ENCODE assay signal across 10 cellular contexts in the genomic region with DNA sequence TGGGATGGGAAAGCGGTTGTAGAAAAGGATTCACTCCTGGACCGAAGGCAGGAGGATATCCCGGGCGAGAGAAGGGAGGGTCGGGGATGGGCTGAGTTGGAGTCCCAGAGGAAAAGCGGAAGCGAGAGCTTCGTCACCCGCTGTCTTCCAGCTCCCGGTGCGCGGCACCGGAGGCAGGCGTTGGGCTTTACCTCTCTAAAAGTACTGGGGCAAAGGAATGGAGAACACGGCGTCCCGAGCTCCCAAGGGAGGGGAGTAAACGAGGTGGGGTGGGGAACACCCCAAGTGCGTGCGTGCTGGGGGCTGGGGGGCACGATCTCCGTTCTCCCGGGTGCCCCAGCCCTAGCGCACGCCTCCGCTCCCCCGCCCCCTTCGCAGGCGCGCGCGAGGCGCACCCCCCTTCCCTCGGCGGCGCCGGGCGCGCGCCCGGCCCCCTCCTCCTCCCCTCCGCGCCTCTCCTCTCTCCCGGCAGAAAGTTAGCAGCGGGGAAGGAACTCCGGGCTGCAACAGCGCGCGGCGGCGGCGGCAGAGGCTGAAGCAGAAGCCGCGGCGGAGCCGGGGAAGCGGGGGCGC. TPM values are rescaled to one million over a fixed set of nuclear protein-coding genes. Genes with fewer than 3 reads are reported as not detected.
DNase-seq lines count a peak whose midpoint lies in the region; ATAC-seq, FAIRE-seq and TF ChIP-seq lines count a peak whose summit lies in the region.
"Had no signal": no experiment of that assay in that cellular context is flagged by ENCODE, and none has a peak within 500 bp of the region (broad histone marks: within the 10 kb centered on the region; RNA-seq: fewer than 3 reads in every experiment).

A gene (plus strand): TSS at position 441 of the 573 bp plus-strand sequence.

- TF ChIP-seq CTCF in A549 (IDR thresholded peaks at IDR 0.05) (no peak), brain (conservative IDR thresholded peaks at IDR 0.05) (no peak), mesothelial cell of epicardium (IDR thresholded peaks at IDR 0.05; ENCODE audit: unreplicated experiment) (no peak)

- H3K4me3 ChIP-seq in A549 = peak within 1 kb of the TSS; percentile 43

- WGBS in A549 (ENCODE audit: missing lambda C conversion rate) = 16% methylated on average over 17 of the region's 58 CpGs

- no peak for TF ChIP-seq EP300 in A549 (IDR thresholded peaks at IDR 0.05)

- no peaks in the 10 kb centered on the region for H3K36me3 Mint-ChIP-seq in brain
- no peaks in the 10 kb centered on the region for H3K36me3 Mint-ChIP-seq in mesothelial cell of epicardium

- peaks cover 0 to 10% (median 0%) of the 10 kb centered on the region in 5 experiments for H3K9me3 Mint-ChIP-seq in brain
- no peaks in the 10 kb centered on the region for H3K9me3 Mint-ChIP-seq in mesothelial cell of epicardium

- no peak for TF ChIP-seq POLR2A in A549 (IDR thresholded peaks at IDR 0.05; ENCODE audit: low read length)

- DNase-seq in A549 (ENCODE audit: low read depth in 1 of 2, low spot score in 1 of 2) (no peak), GM03348 (ENCODE audit: low spot score) (peak; percentile 33), mesothelial cell of epicardium (ENCODE audit: low spot score in 2 of 2, unreplicated experiment in 2 of 2) (peak; percentile 31 to 55), NCI-H524 treated with DMSO at 0.1 percent for 48 hours (lab: John Stamatoyannopoulos, UW) (no peak), SW 1271 (lab: John Stamatoyannopoulos, UW) (no peak)

- H3K4me1 Mint-ChIP-seq in brain = peaks cover 28% of the 10 kb centered on the region
- peaks cover 34% of the 10 kb centered on the region for H3K4me1 Mint-ChIP-seq in mesothelial cell of epicardium

- no peak for FAIRE-seq in A549 (lab: Jason Lieb, UNC)

- H3K4me1 ChIP-seq in A549 = no peaks in the 10 kb centered on the region

- peak within 1 kb of the TSS; percentile 77 to 89 (median 87) for H3K4me3 Mint-ChIP-seq in brain
- H3K4me3 Mint-ChIP-seq in mesothelial cell of epicardium = peak within 1 kb of the TSS; percentile 85

- H3K27ac Mint-ChIP-seq in brain (peak within 1 kb of the TSS in 2 of 5 experiments; percentile 75 to 86), mesothelial cell of epicardium (peak within 1 kb of the TSS; percentile 47)

- no peaks in the 10 kb centered on the region for H3K9me3 ChIP-seq in A549

- H3K27me3 Mint-ChIP-seq in brain (peaks cover 89% of the 10 kb centered on the region), mesothelial cell of epicardium (ENCODE audit: low read depth) (peaks cover 85% of the 10 kb centered on the region)

- ATAC-seq in A549 (0 out of 6 replicates have a peak, but pooled peaks of 1 of the 2 experiments have one; percentile 40), HG02678 (IDR thresholded peaks at IDR 0.05; ENCODE audit: unreplicated experiment) (no peak), HG03175 (IDR thresholded peaks at IDR 0.05; ENCODE audit: unreplicated experiment) (no peak)

- CTCF ChIA-PET in A549 (lab: Yijun Ruan, JAX) = interaction anchor here (1.6 kb wide), 1 partner anchor 16 kb away, joined by 4 read pairs; no protein-coding TSS in a partner anchor

- POLR2A ChIA-PET in A549 (lab: Yijun Ruan, JAX) = no interaction called here

- H3K27ac ChIP-seq in A549 = no peak within 1 kb of the TSS

- H3K4me2 ChIP-seq in A549 = peak within 1 kb of the TSS; percentile 84

- no peak for TF ChIP-seq RAD21 in A549 (conservative IDR thresholded peaks at IDR 0.05 in 1 of 2, IDR thresholded peaks at IDR 0.05 in 1 of 2)

TF ChIP-seq in A549, 52 proteins besides CTCF, POLR2A, EP300 and RAD21:
- TF ChIP-seq ESRRA (IDR thresholded peaks at IDR 0.05; ENCODE audit: borderline replicate concordance, low read length) (no peak), RFX5 (IDR thresholded peaks at IDR 0.05) (no peak), FOXS1 (CRISPR knock-in tag; IDR thresholded peaks at IDR 0.05) (no peak), FOSB (CRISPR knock-in tag; IDR thresholded peaks at IDR 0.05) (no peak), JUN (IDR thresholded peaks at IDR 0.05) (no peak), ZFP36 (IDR thresholded peaks at IDR 0.05; ENCODE audit: borderline replicate concordance, partially characterized antibody) (no peak), TFCP2L1 (CRISPR knock-in tag; IDR thresholded peaks at IDR 0.05) (no peak), TP53 (CRISPR knock-in tag; IDR thresholded peaks at IDR 0.05) (no peak), HEYL (CRISPR knock-in tag; IDR thresholded peaks at IDR 0.05) (no peak), ZC3H11A (IDR thresholded peaks at IDR 0.05) (no peak), MAZ (IDR thresholded peaks at IDR 0.05; ENCODE audit: borderline replicate concordance, low read depth, low read length) (no peak)
- TF ChIP-seq, protein P1, sequence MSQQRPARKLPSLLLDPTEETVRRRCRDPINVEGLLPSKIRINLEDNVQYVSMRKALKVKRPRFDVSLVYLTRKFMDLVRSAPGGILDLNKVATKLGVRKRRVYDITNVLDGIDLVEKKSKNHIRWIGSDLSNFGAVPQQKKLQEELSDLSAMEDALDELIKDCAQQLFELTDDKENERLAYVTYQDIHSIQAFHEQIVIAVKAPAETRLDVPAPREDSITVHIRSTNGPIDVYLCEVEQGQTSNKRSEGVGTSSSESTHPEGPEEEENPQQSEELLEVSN (IDR thresholded peaks at IDR 0.05; ENCODE audit: borderline replicate concordance, low read depth) = no peak
- TF ChIP-seq, protein P2, sequence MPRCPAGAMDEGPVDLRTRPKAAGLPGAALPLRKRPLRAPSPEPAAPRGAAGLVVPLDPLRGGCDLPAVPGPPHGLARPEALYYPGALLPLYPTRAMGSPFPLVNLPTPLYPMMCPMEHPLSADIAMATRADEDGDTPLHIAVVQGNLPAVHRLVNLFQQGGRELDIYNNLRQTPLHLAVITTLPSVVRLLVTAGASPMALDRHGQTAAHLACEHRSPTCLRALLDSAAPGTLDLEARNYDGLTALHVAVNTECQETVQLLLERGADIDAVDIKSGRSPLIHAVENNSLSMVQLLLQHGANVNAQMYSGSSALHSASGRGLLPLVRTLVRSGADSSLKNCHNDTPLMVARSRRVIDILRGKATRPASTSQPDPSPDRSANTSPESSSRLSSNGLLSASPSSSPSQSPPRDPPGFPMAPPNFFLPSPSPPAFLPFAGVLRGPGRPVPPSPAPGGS (IDR thresholded peaks at IDR 0.05) = no peak

RNA-seq across cellular contexts. Expression of the gene that starts here (rescaled TPM):
- polyA plus RNA-seq in A549 (2011; rRNA removed) (not detected in 2 replicates), A549 (2017; fragmentation: RNase III; extraction: RNeasy Plus Mini Kit Qiagen cat#74134 plus additional on column Dnase treatment) (not detected in 3 replicates), brain (ENCODE audit: insufficient read depth, low read depth, low replicate concordance) (5.6 TPM)
- not detected in 2 replicates for polyA plus RNA-seq in A549 (2012; cell fraction: cytosol; rRNA removed)
- not detected in 2 replicates for polyA plus RNA-seq in A549 (2012; cell fraction: nucleus; rRNA removed)
- polyA minus RNA-seq in A549 (2011; rRNA and poly(A)+ RNA removed) = not detected in 2 replicates
- 11.1 to 13.4 TPM (median 12.6 TPM) in 3 replicates for total RNA-seq in mesothelial cell of epicardium
- total RNA-seq: liver; T-helper 1 cell treated with Interleukin-12 subunit alpha and Interleukin-12 subunit beta and Interleukin-4 antibody, amounts not matched to agents 30 ng/mL and 1 ng/mL, for 36 hours had no signal
- polyA plus RNA-seq: liver had no signal

Comparison
In these comparisons a context has a peak if more than half of its experiments do, and no peak if none do; other contexts are left out.
1. DNase-seq: peak in GM03348 (single experiment) and mesothelial cell of epicardium (2 of 2); none in A549 (0 of 2), NCI-H524 treated with DMSO at 0.1 percent for 48 hours (single experiment) and SW 1271 (0 of 2).